25 cellular contexts compared by ENCODE assay signal in the genomic region with DNA sequence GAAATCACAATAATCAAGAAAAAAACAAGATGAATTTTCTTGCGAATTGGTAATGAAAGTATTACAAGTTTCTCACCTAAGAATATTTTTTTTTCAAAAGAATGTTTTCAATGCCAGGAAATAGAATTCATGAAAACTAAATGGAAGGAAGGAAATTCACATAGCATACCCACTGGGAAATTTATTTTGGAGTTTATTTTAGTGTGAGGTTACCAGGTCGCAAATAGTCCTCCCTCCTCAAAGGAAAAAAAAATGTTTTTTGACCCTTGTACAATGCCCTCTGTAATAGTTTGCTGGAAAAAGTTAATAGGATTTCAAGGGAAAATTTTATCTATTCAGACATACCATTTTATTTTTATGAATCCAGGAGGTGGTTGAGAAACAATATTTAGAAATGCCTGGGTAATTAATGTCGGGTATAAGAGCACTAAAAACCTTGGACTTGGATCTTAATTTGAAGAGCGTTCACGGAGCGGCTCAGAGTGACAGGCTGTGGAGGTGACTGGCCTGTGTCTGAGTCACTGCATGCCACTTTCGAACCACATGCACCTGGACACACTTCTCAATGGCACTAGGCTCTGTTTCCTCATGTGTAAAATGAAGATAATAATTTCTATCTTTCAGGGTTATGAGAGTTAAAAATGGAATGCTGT. TPM values are rescaled to one million over a fixed set of nuclear protein-coding genes. Genes with fewer than 3 reads are reported as not detected.
DNase-seq lines count a peak whose midpoint lies in the region; ATAC-seq, FAIRE-seq and TF ChIP-seq lines count a peak whose summit lies in the region.
"Had no signal": no experiment of that assay in that cellular context is flagged by ENCODE, and none has a peak within 500 bp of the region (broad histone marks: within the 10 kb centered on the region; RNA-seq: fewer than 3 reads in every experiment).

No MANE protein-coding gene starts in this region.

- no peaks in the 10 kb centered on the region for H3K27me3 ChIP-seq in astrocyte (ENCODE audit: insufficient read depth, low read length)
- no peaks in the 10 kb centered on the region for H3K27me3 ChIP-seq in left lung
- H3K27me3 ChIP-seq in subcutaneous abdominal adipose tissue (ENCODE audit: control insufficient read depth in 5 of 5, insufficient read depth in 4 of 5, low read length in 5 of 5): no peaks in the 10 kb centered on the region
- no peaks in the 10 kb centered on the region for H3K27me3 ChIP-seq in colonic mucosa
- H3K27me3 ChIP-seq: esophagus muscularis mucosa, neutrophil, upper lobe of left lung had no signal

- no peaks in the 10 kb centered on the region for H3K36me3 Mint-ChIP-seq in astrocyte (ENCODE audit: low read depth, unreplicated experiment)
- peaks cover 14% of the 10 kb centered on the region for H3K36me3 Mint-ChIP-seq in activated T-cell treated with anti-CD3 and anti-CD28 coated beads, Interleukin-2, amount 50 U/mL, for 24 hours (ENCODE audit: low read depth)
- H3K36me3 Mint-ChIP-seq: activated naive CD4-positive, alpha-beta T cell treated with anti-CD3 and anti-CD28 coated beads, Interleukin-2, amount 50 U/mL, for 72 hours; WTC11 had no signal

- H3K4me1 ChIP-seq in astrocyte (ENCODE audit: insufficient read depth, low read length) (no peaks in the 10 kb centered on the region), left lung (no peaks in the 10 kb centered on the region), subcutaneous abdominal adipose tissue (ENCODE audit: control insufficient read depth in 5 of 5, insufficient read depth in 5 of 5, low read length in 5 of 5) (peaks cover 0 to 10% (median 4%) of the 10 kb centered on the region in 5 donors), colonic mucosa (no peaks in the 10 kb centered on the region)
- H3K4me1 ChIP-seq: esophagus muscularis mucosa, psoas muscle had no signal

- peak overlapping the region; percentile 41 for H3K27ac Mint-ChIP-seq in astrocyte (ENCODE audit: unreplicated experiment)
- H3K27ac Mint-ChIP-seq in activated T-cell treated with anti-CD3 and anti-CD28 coated beads, Interleukin-2, amount 50 U/mL, for 24 hours: no peak overlapping the region
- H3K27ac Mint-ChIP-seq: activated naive CD4-positive, alpha-beta T cell treated with anti-CD3 and anti-CD28 coated beads, Interleukin-2, amount 50 U/mL, for 72 hours; activated T-helper 17 cell treated with anti-CD3 and anti-CD28 coated beads, Interleukin-2, amount 50 U/mL, for 72 hours; WTC11 had no signal

- H3K36me3 ChIP-seq in astrocyte (ENCODE audit: insufficient read depth, low read length): no peaks in the 10 kb centered on the region
- H3K36me3 ChIP-seq in left lung: no peaks in the 10 kb centered on the region
- H3K36me3 ChIP-seq in subcutaneous abdominal adipose tissue (ENCODE audit: control insufficient read depth in 5 of 5, insufficient read depth in 5 of 5, low read length in 5 of 5): no peaks in the 10 kb centered on the region
- no peaks in the 10 kb centered on the region for H3K36me3 ChIP-seq in colonic mucosa
- H3K36me3 ChIP-seq: esophagus muscularis mucosa, neutrophil, upper lobe of left lung had no signal

- no peak overlapping the region for H3K4me3 ChIP-seq in astrocyte (ENCODE audit: insufficient read depth, low read depth, low read length)
- H3K4me3 ChIP-seq in left lung: no peak overlapping the region
- no peak overlapping the region for H3K4me3 ChIP-seq in subcutaneous abdominal adipose tissue (ENCODE audit: low read depth in 1 of 5, low read length in 5 of 5)
- H3K4me3 ChIP-seq in colonic mucosa: no peak overlapping the region
- H3K4me3 ChIP-seq: esophagus muscularis mucosa, psoas muscle, skin epidermis, upper lobe of left lung had no signal

- H3K27ac ChIP-seq in astrocyte (ENCODE audit: low read depth, low read length) (no peak overlapping the region), left lung (peak overlapping the region in 1 of 2 donors; percentile 14), subcutaneous abdominal adipose tissue (ENCODE audit: low read depth, low read length) (peak overlapping the region; percentile 67), colonic mucosa (no peak overlapping the region)
- H3K27ac ChIP-seq: 22Rv1, esophagus muscularis mucosa, neutrophil, psoas muscle, upper lobe of left lung had no signal

- H4K20me1 ChIP-seq in astrocyte (ENCODE audit: insufficient read depth, low read length): no peaks in the 10 kb centered on the region

- ATAC-seq in left lung: peak; percentile 80
- ATAC-seq: activated naive CD4-positive, alpha-beta T cell treated with anti-CD3 and anti-CD28 coated beads, Interleukin-2, amount 50 U/mL, for 72 hours; activated T-helper 17 cell treated with anti-CD3 and anti-CD28 coated beads, Interleukin-2, amount 50 U/mL, for 72 hours; psoas muscle; stimulated activated naive CD8-positive, alpha-beta T cell treated with anti-CD3 and anti-CD28 coated beads, Interleukin-15, Interleukin-2, amounts not matched to agents 100 U/mL and 50 U/mL, for 24 hours; WTC11 had no signal

- H3K79me2 ChIP-seq in astrocyte (ENCODE audit: insufficient read depth, low read length): no peaks in the 10 kb centered on the region

- H3K4me2 ChIP-seq in astrocyte (ENCODE audit: low read length): no peak overlapping the region

- DNase-seq in DMS79 treated with DMSO at 0.1 percent for 48 hours (lab: John Stamatoyannopoulos, UW) (peak; percentile 0), DMS79 (lab: John Stamatoyannopoulos, UW) (no peak), astrocyte (ENCODE audit: low read depth) (no peak), left lung (no peak), colonic mucosa (no peak), SKM-1 treated with dmso at 0.1 percent for 144 hours (lab: John Stamatoyannopoulos, UW; ENCODE audit: unreplicated experiment) (no peak)
- no peak for DNase-seq in activated T-cell treated with anti-CD3 and anti-CD28 coated beads, Interleukin-2, amount 50 U/mL, for 24 hours
- DNase-seq: AML-193; CD8-positive, alpha-beta memory T cell; effector memory CD4-positive, alpha-beta T cell; NCI-H2107; psoas muscle; stimulated activated CD4-positive, alpha-beta T cell treated with anti-CD3 and anti-CD28 coated beads, Interleukin-4, amount 100 ng/mL, for 1 hour; stimulated activated naive CD8-positive, alpha-beta T cell treated with anti-CD3 and anti-CD28 coated beads, Interleukin-15, Interleukin-2, amounts not matched to agents 100 U/mL and 50 U/mL, for 24 hours; T1000; upper lobe of left lung had no signal

- no peak overlapping the region for H3K9ac ChIP-seq in astrocyte (ENCODE audit: low read length)
- no peak overlapping the region for H3K9ac ChIP-seq in subcutaneous abdominal adipose tissue (ENCODE audit: low read length in 5 of 5)
- H3K9ac ChIP-seq in colonic mucosa (ENCODE audit: low read depth in 2 of 2, low read length in 2 of 2): no peak overlapping the region

- no peaks in the 10 kb centered on the region for H3K9me3 Mint-ChIP-seq in astrocyte (ENCODE audit: unreplicated experiment)
- peaks cover 2% of the 10 kb centered on the region for H3K9me3 Mint-ChIP-seq in activated T-cell treated with anti-CD3 and anti-CD28 coated beads, Interleukin-2, amount 50 U/mL, for 24 hours
- H3K9me3 Mint-ChIP-seq: activated naive CD4-positive, alpha-beta T cell treated with anti-CD3 and anti-CD28 coated beads, Interleukin-2, amount 50 U/mL, for 72 hours; WTC11 had no signal

- TF ChIP-seq CTCF in astrocyte (IDR thresholded peaks at IDR 0.05; ENCODE audit: insufficient read depth, low read depth, low read length) (no peak), left lung (IDR thresholded peaks at IDR 0.05) (no peak), colonic mucosa (IDR thresholded peaks at IDR 0.05) (no peak)

- no peaks in the 10 kb centered on the region for H3K27me3 Mint-ChIP-seq in astrocyte (ENCODE audit: low read depth, unreplicated experiment)
- no peaks in the 10 kb centered on the region for H3K27me3 Mint-ChIP-seq in activated T-cell treated with anti-CD3 and anti-CD28 coated beads, Interleukin-2, amount 50 U/mL, for 24 hours
- H3K27me3 Mint-ChIP-seq: activated T-helper 17 cell treated with anti-CD3 and anti-CD28 coated beads, Interleukin-2, amount 50 U/mL, for 72 hours; CD8-positive, alpha-beta memory T cell had no signal

- H3K9me3 ChIP-seq in astrocyte (ENCODE audit: insufficient read depth, low read depth, low read length) (no peaks in the 10 kb centered on the region), left lung (no peaks in the 10 kb centered on the region), subcutaneous abdominal adipose tissue (ENCODE audit: control insufficient read depth in 5 of 5, low read length in 5 of 5) (no peaks in the 10 kb centered on the region), colonic mucosa (no peaks in the 10 kb centered on the region)
- H3K9me3 ChIP-seq: esophagus muscularis mucosa, neutrophil, psoas muscle, upper lobe of left lung had no signal

- H3K4me1 Mint-ChIP-seq in astrocyte (ENCODE audit: low read depth, unreplicated experiment): peaks cover 14% of the 10 kb centered on the region
- peaks cover 3% of the 10 kb centered on the region for H3K4me1 Mint-ChIP-seq in activated T-cell treated with anti-CD3 and anti-CD28 coated beads, Interleukin-2, amount 50 U/mL, for 24 hours (ENCODE audit: low read depth)
- H3K4me1 Mint-ChIP-seq: activated T-helper 17 cell treated with anti-CD3 and anti-CD28 coated beads, Interleukin-2, amount 50 U/mL, for 72 hours; CD8-positive, alpha-beta memory T cell; WTC11 had no signal

- H2AFZ ChIP-seq in astrocyte (ENCODE audit: low read depth, low read length): no peak overlapping the region

- no peak for FAIRE-seq in astrocyte (lab: Jason Lieb, UNC)
- FAIRE-seq: GM12892 had no signal

- intact Hi-C loops in left lung (cut with DNase I): no loop called here
- intact Hi-C loops in colonic mucosa (cut with DNase I): no loop called here

- no peak overlapping the region for H3K4me3 Mint-ChIP-seq in astrocyte (ENCODE audit: unreplicated experiment)
- no peak overlapping the region for H3K4me3 Mint-ChIP-seq in activated T-cell treated with anti-CD3 and anti-CD28 coated beads, Interleukin-2, amount 50 U/mL, for 24 hours
- H3K4me3 Mint-ChIP-seq: activated T-helper 17 cell treated with anti-CD3 and anti-CD28 coated beads, Interleukin-2, amount 50 U/mL, for 72 hours; CD8-positive, alpha-beta memory T cell; WTC11 had no signal

RNA-seq across cellular contexts. Expression of a gene that starts 28.2 kb away (rescaled TPM):
- total RNA-seq in astrocyte: 2.7 and 3.5 TPM in 2 replicates
- 1 to 10 TPM; 1.5 to 2.2 TPM for total RNA-seq in left lung
- total RNA-seq in colonic mucosa: under 1 TPM; 0.25 to 0.42 TPM
